16 cellular contexts compared by ENCODE assay signal in the genomic region with DNA sequence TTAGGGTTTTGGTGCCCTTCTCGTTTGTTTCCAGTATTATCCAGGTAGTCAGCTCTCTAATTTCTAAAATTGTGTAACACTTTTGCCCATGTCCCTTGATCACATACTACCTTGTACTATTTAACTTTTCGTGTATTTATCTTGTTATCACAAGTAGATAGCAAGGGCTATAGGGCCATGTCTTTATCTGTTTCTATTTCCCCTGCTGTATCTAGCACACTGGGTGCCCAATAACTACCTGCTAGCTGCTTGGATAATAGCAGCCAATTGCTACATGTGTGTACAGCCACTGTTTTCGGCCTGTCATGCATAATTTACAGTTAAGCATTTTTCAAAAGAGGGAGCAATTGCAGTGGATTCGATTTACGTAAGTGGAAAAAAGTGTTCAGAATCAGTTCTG.
A peak's percentile ranks its signal among the peaks of the same experiment; 100 is the strongest.
DNase-seq lines count a peak whose midpoint lies in the region; ATAC-seq, FAIRE-seq and TF ChIP-seq lines count a peak whose summit lies in the region.
"Had no signal": no experiment of that assay in that cellular context is flagged by ENCODE, and none has a peak within 500 bp of the region (broad histone marks: within the 10 kb centered on the region; RNA-seq: fewer than 3 reads in every experiment).

No MANE protein-coding gene starts in this region.

- H4K20me1 ChIP-seq in K562 (replicated peaks; ENCODE audit: control insufficient read depth, insufficient read depth, low read length): no peaks in the 10 kb centered on the region

- BruUV-seq in K562 (replicated peaks; lab: Mats Ljungman, UMichigan): no TSS peak

- in situ Hi-C loops in K562 (cut with MboI): no loop called here

- peak overlapping the region; percentile 93 for H3K27ac Mint-ChIP-seq in activated CD4-positive, alpha-beta T cell treated with anti-CD3 and anti-CD28 coated beads for 36 hours
- H3K27ac Mint-ChIP-seq in stimulated activated effector memory CD8-positive, alpha-beta T cell treated with anti-CD3 and anti-CD28 coated beads, Interleukin-12 subunit alpha, Interleukin-12 subunit beta, amount 100 ng/mL, for 72 hours: peak overlapping the region; percentile 69
- H3K27ac Mint-ChIP-seq in endothelial cell (ENCODE audit: unreplicated experiment): no peak overlapping the region

- WGBS in K562 (ENCODE audit: insufficient coverage, low coverage, missing lambda C conversion rate): 56% methylated on average over 5 of the region's 5 CpGs

- H3K4me2 ChIP-seq in K562 (ENCODE audit: insufficient read depth, low read length): peak overlapping the region; percentile 38; the same call in 1 of the 2 replicates

- no peak overlapping the region for H3K4me3 Mint-ChIP-seq in activated CD4-positive, alpha-beta T cell treated with anti-CD3 and anti-CD28 coated beads for 36 hours
- H3K4me3 Mint-ChIP-seq in stimulated activated effector memory CD8-positive, alpha-beta T cell treated with anti-CD3 and anti-CD28 coated beads, Interleukin-12 subunit alpha, Interleukin-12 subunit beta, amount 100 ng/mL, for 72 hours: no peak overlapping the region
- no peak overlapping the region for H3K4me3 Mint-ChIP-seq in endothelial cell (ENCODE audit: unreplicated experiment)

- H3K9me3 ChIP-seq in K562 (replicated peaks; ENCODE audit: control insufficient read depth, insufficient read depth, low read depth, low read length): no peaks in the 10 kb centered on the region
- H3K9me3 ChIP-seq: sigmoid colon had no signal

- FAIRE-seq in K562 (lab: Jason Lieb, UNC): no peak
- FAIRE-seq: urothelium cell line had no signal

- H3K36me3 ChIP-seq in K562 (ENCODE audit: control insufficient read depth, insufficient read depth, low read length): 0 out of 3 replicates have a peak, but pooled peaks cover 3% of the 10 kb centered on the region
- H3K36me3 ChIP-seq: sigmoid colon had no signal

- no peak for ATAC-seq in activated CD4-positive, alpha-beta T cell treated with anti-CD3 and anti-CD28 coated beads for 36 hours
- ATAC-seq in K562 (no peak), GM18868 (IDR thresholded peaks at IDR 0.05; ENCODE audit: unreplicated experiment) (no peak)
- ATAC-seq in stimulated activated effector memory CD8-positive, alpha-beta T cell treated with anti-CD3 and anti-CD28 coated beads, Interleukin-12 subunit alpha, Interleukin-12 subunit beta, amount 100 ng/mL, for 72 hours: no peak

- TF ChIP-seq EP300 in K562 (IDR thresholded peaks at IDR 0.05; ENCODE audit: low read length): no peak

- H3K4me3 ChIP-seq in K562: no peak overlapping the region
- H3K4me3 ChIP-seq: sigmoid colon had no signal

- peaks cover 9% of the 10 kb centered on the region for H3K9me3 Mint-ChIP-seq in activated CD4-positive, alpha-beta T cell treated with anti-CD3 and anti-CD28 coated beads for 36 hours (ENCODE audit: low read depth)
- H3K9me3 Mint-ChIP-seq in stimulated activated effector memory CD8-positive, alpha-beta T cell treated with anti-CD3 and anti-CD28 coated beads, Interleukin-12 subunit alpha, Interleukin-12 subunit beta, amount 100 ng/mL, for 72 hours: no peaks in the 10 kb centered on the region
- H3K9me3 Mint-ChIP-seq in endothelial cell (ENCODE audit: unreplicated experiment): no peaks in the 10 kb centered on the region

- POLR2A ChIA-PET in activated CD4-positive, alpha-beta T cell treated with anti-CD3 and anti-CD28 coated beads for 36 hours (lab: Charles Lee): interaction anchor here (0.7 kb wide), 1 partner anchor 220 kb away, joined by 3 read pairs; a partner anchor contains a TSS
- POLR2A ChIA-PET in K562 (lab: Yijun Ruan, JAX): interaction anchor here (1.0 to 2.3 kb wide), 6 partner anchors 9 to 18 kb away, joined by 4 to 14 read pairs (median 6); no protein-coding TSS in a partner anchor

- H3K27me3 Mint-ChIP-seq in activated CD4-positive, alpha-beta T cell treated with anti-CD3 and anti-CD28 coated beads for 36 hours: no peaks in the 10 kb centered on the region
- H3K27me3 Mint-ChIP-seq in endothelial cell (ENCODE audit: unreplicated experiment): no peaks in the 10 kb centered on the region

- peaks cover 37% of the 10 kb centered on the region for H3K36me3 Mint-ChIP-seq in activated CD4-positive, alpha-beta T cell treated with anti-CD3 and anti-CD28 coated beads for 36 hours (ENCODE audit: low read depth)
- H3K36me3 Mint-ChIP-seq in stimulated activated effector memory CD8-positive, alpha-beta T cell treated with anti-CD3 and anti-CD28 coated beads, Interleukin-12 subunit alpha, Interleukin-12 subunit beta, amount 100 ng/mL, for 72 hours: peaks cover 33% of the 10 kb centered on the region
- H3K36me3 Mint-ChIP-seq in endothelial cell (ENCODE audit: low read depth, unreplicated experiment): no peaks in the 10 kb centered on the region

- TF ChIP-seq POLR2A in K562 (conservative IDR thresholded peaks at IDR 0.05): no peak

- CTCF ChIA-PET in activated CD4-positive, alpha-beta T cell treated with anti-CD3 and anti-CD28 coated beads for 36 hours (lab: Charles Lee): interaction anchor here (1.0 to 3.2 kb wide), 11 partner anchors 9 to 120 kb away, joined by 3 to 12 read pairs (median 7); no protein-coding TSS in a partner anchor
- CTCF ChIA-PET in K562 (lab: Yijun Ruan, JAX; ENCODE audit: low intra/inter-chr PET ratio): no interaction called here

- H3K9ac ChIP-seq in K562 (ENCODE audit: insufficient read depth in 1 of 2, low read depth in 2 of 2, low read length in 2 of 2): no peak overlapping the region

- H3K4me1 ChIP-seq in K562 (replicated peaks in 1 of 2; ENCODE audit: control insufficient read depth in 2 of 2, insufficient read depth in 2 of 2, low read length in 2 of 2): peaks cover 9 to 51% of the 10 kb centered on the region in 2 experiments

- H3K9me1 ChIP-seq in K562 (ENCODE audit: control insufficient read depth, insufficient read depth, low read length): no peaks in the 10 kb centered on the region

- intact Hi-C loops in activated CD4-positive, alpha-beta T cell treated with anti-CD3 and anti-CD28 coated beads for 36 hours (cut with DNase I, micrococcal nuclease): no loop called here
- intact Hi-C loops in K562 (cut with micrococcal nuclease): no loop called here

- H3K27me3 ChIP-seq in K562 (ENCODE audit: control insufficient read depth in 2 of 2, insufficient read depth in 2 of 2, low read length in 2 of 2): no peaks in the 10 kb centered on the region
- H3K27me3 ChIP-seq: sigmoid colon had no signal

- peaks cover 75% of the 10 kb centered on the region for H3K4me1 Mint-ChIP-seq in activated CD4-positive, alpha-beta T cell treated with anti-CD3 and anti-CD28 coated beads for 36 hours
- peaks cover 69% of the 10 kb centered on the region for H3K4me1 Mint-ChIP-seq in stimulated activated effector memory CD8-positive, alpha-beta T cell treated with anti-CD3 and anti-CD28 coated beads, Interleukin-12 subunit alpha, Interleukin-12 subunit beta, amount 100 ng/mL, for 72 hours
- peaks cover 11% of the 10 kb centered on the region for H3K4me1 Mint-ChIP-seq in endothelial cell (ENCODE audit: unreplicated experiment)

- TF ChIP-seq RAD21 in K562 (CRISPR knock-in tag; conservative IDR thresholded peaks at IDR 0.05 in 1 of 2, IDR thresholded peaks at IDR 0.05 in 1 of 2): no peak

- peaks cover 75% of the 10 kb centered on the region for H3K79me2 ChIP-seq in K562 (ENCODE audit: control insufficient read depth, insufficient read depth, low read length)

- TF ChIP-seq CTCF in K562 (IDR thresholded peaks at IDR 0.05 in 2 of 3, conservative IDR thresholded peaks at IDR 0.05 in 1 of 3; ENCODE audit: insufficient read depth in 2 of 3, low read depth in 1 of 3, low read length in 3 of 3) (no peak), endothelial cell (IDR thresholded peaks at IDR 0.05; ENCODE audit: unreplicated experiment) (no peak)

- no peak for DNase-seq in activated CD4-positive, alpha-beta T cell treated with anti-CD3 and anti-CD28 coated beads for 36 hours
- DNase-seq in activated CD4-positive, alpha-beta T cell treated with anti-CD3 and anti-CD28 coated beads for 48 hours: no peak
- DNase-seq in NCI-H2081 (lab: John Stamatoyannopoulos, UW) (peak; percentile 40 to 81), K562 (ENCODE audit: extremely low read depth in 1 of 4, low spot score in 3 of 4) (no peak), endothelial cell (ENCODE audit: low spot score) (no peak), DMS79 treated with DMSO at 0.1 percent for 48 hours (lab: John Stamatoyannopoulos, UW) (no peak)
- DNase-seq in stimulated activated effector memory CD8-positive, alpha-beta T cell treated with anti-CD3 and anti-CD28 coated beads, Interleukin-12 subunit alpha, Interleukin-12 subunit beta, amount 100 ng/mL, for 72 hours (ENCODE audit: low spot score in 2 of 2): no peak
- DNase-seq: ACHN; central memory CD4-positive, alpha-beta T cell; mammary epithelial cell; NCI-H1092; sigmoid colon; stimulated activated CD4-positive, alpha-beta T cell treated with anti-CD3 and anti-CD28 coated beads, Interleukin-4, amount 100 ng/mL, for 4 hours had no signal

- H2AFZ ChIP-seq in K562 (ENCODE audit: low read depth, low read length): no peak overlapping the region

- H3K27ac ChIP-seq in K562 (ENCODE audit: extremely low read depth, low read depth, low read length): no peak overlapping the region
- H3K27ac ChIP-seq: RWPE1, sigmoid colon had no signal

TF ChIP-seq in K562, 482 proteins besides CTCF, POLR2A, EP300 and RAD21 (continues in another document):
- TF ChIP-seq, protein P1, sequence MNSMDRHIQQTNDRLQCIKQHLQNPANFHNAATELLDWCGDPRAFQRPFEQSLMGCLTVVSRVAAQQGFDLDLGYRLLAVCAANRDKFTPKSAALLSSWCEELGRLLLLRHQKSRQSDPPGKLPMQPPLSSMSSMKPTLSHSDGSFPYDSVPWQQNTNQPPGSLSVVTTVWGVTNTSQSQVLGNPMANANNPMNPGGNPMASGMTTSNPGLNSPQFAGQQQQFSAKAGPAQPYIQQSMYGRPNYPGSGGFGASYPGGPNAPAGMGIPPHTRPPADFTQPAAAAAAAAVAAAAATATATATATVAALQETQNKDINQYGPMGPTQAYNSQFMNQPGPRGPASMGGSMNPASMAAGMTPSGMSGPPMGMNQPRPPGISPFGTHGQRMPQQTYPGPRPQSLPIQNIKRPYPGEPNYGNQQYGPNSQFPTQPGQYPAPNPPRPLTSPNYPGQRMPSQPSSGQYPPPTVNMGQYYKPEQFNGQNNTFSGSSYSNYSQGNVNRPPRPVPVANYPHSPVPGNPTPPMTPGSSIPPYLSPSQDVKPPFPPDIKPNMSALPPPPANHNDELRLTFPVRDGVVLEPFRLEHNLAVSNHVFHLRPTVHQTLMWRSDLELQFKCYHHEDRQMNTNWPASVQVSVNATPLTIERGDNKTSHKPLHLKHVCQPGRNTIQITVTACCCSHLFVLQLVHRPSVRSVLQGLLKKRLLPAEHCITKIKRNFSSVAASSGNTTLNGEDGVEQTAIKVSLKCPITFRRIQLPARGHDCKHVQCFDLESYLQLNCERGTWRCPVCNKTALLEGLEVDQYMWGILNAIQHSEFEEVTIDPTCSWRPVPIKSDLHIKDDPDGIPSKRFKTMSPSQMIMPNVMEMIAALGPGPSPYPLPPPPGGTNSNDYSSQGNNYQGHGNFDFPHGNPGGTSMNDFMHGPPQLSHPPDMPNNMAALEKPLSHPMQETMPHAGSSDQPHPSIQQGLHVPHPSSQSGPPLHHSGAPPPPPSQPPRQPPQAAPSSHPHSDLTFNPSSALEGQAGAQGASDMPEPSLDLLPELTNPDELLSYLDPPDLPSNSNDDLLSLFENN (IDR thresholded peaks at IDR 0.05; ENCODE audit: low read depth in 2 of 2, low read length in 2 of 2): no peak

Comparison
In these comparisons a context has a peak if more than half of its experiments do, and no peak if none do; other contexts are left out.
1. DNase-seq: peak in NCI-H2081 (2 of 2); none in activated CD4-positive, alpha-beta T cell treated with anti-CD3 and anti-CD28 coated beads for 36 hours (single experiment), activated CD4-positive, alpha-beta T cell treated with anti-CD3 and anti-CD28 coated beads for 48 hours (single experiment), K562 (0 of 4), stimulated activated effector memory CD8-positive, alpha-beta T cell treated with anti-CD3 and anti-CD28 coated beads, Interleukin-12 subunit alpha, Interleukin-12 subunit beta, amount 100 ng/mL, for 72 hours (0 of 2), endothelial cell (single experiment) and DMS79 treated with DMSO at 0.1 percent for 48 hours (single experiment).